In genomic region chr9:29875522-29875921, GRCh38 we compare ENCODE assay signal across 9 cellular contexts.
"Had no signal": no experiment of that assay in that cellular context is flagged by ENCODE, and none has a peak within 500 bp of the region (broad histone marks: within the 10 kb centered on the region; RNA-seq: fewer than 3 reads in every experiment).

No MANE protein-coding gene starts in this region.

- H3K27me3 Mint-ChIP-seq: IgD-negative memory B cell had no signal

- H3K27ac ChIP-seq: HL-60, KMS-11 had no signal

- H3K27ac Mint-ChIP-seq: HFFc6, IgD-negative memory B cell had no signal

- DNase-seq: GOT3, HFFc6, KBM-7 had no signal

- H3K36me3 ChIP-seq: HAP-1 had no signal

- H3K4me1 Mint-ChIP-seq: IgD-negative memory B cell had no signal

- H3K36me3 Mint-ChIP-seq: IgD-negative memory B cell had no signal

- H3K9me3 Mint-ChIP-seq: HFFc6 had no signal

- ATAC-seq: HCT116, HepG2 had no signal

- H3K4me3 ChIP-seq: HAP-1 had no signal

- H3K4me2 ChIP-seq: KMS-11 had no signal

- H3K4me3 Mint-ChIP-seq: HFFc6, IgD-negative memory B cell had no signal

- H3K9ac ChIP-seq: KMS-11 had no signal

- H3K9me3 ChIP-seq: HAP-1 had no signal
